1 cellular context compared by ENCODE assay signal in genomic region chr3:58041826-58042324, GRCh38.
TF ChIP-seq lines count a peak whose summit lies in the region.

No MANE protein-coding gene starts in this region.

TF ChIP-seq in HepG2, 621 proteins besides CTCF, POLR2A, EP300 and RAD21 (continued from another document and continues in another):
- TF ChIP-seq ZNF646 (CRISPR knock-in tag; IDR thresholded peaks at IDR 0.05) = peak; percentile 36; the same call in 1 of the 2 replicates
- TF ChIP-seq ZNF34 (CRISPR knock-in tag; IDR thresholded peaks at IDR 0.05; ENCODE audit: borderline replicate concordance) = no peak
- peak; percentile 58 for TF ChIP-seq CREM (IDR thresholded peaks at IDR 0.05)
- no peak for TF ChIP-seq CREM (CRISPR knock-in tag; IDR thresholded peaks at IDR 0.05)
- peak; percentile 25; the same call in 1 of the 2 replicates for TF ChIP-seq NAIF1 (CRISPR knock-in tag; IDR thresholded peaks at IDR 0.05; ENCODE audit: borderline replicate concordance)
- peak; percentile 59 for TF ChIP-seq RARA (CRISPR knock-in tag; IDR thresholded peaks at IDR 0.05)
- TF ChIP-seq ELF1 (CRISPR knock-in tag; IDR thresholded peaks at IDR 0.05) = no peak
- TF ChIP-seq AHDC1 (CRISPR knock-in tag; IDR thresholded peaks at IDR 0.05; ENCODE audit: borderline replicate concordance) = 0 out of 2 replicates have a peak, but pooled peaks have one; percentile 3
- 0 out of 2 replicates have a peak, but pooled peaks have one; percentile 6 for TF ChIP-seq FOXJ3 (CRISPR knock-in tag; IDR thresholded peaks at IDR 0.05; ENCODE audit: borderline replicate concordance)
- peak; percentile 53; the same call in 1 of the 2 replicates for TF ChIP-seq HHEX (CRISPR knock-in tag; IDR thresholded peaks at IDR 0.05)
- peak; percentile 56; the same call in 1 of the 2 replicates for TF ChIP-seq NCOR1 (IDR thresholded peaks at IDR 0.05; ENCODE audit: borderline replicate concordance, low read length)
- peak; percentile 80 for TF ChIP-seq PAXIP1 (CRISPR knock-in tag; conservative IDR thresholded peaks at IDR 0.05)
- peak; percentile 92 for TF ChIP-seq FOXP4 (CRISPR knock-in tag; IDR thresholded peaks at IDR 0.05)
- TF ChIP-seq FOXK2 (IDR thresholded peaks at IDR 0.05) = 0 out of 2 replicates have a peak, but pooled peaks have one; percentile 42
- no peak for TF ChIP-seq MYC (CRISPR knock-in tag; IDR thresholded peaks at IDR 0.05; ENCODE audit: borderline replicate concordance)
- TF ChIP-seq ERF (CRISPR knock-in tag; IDR thresholded peaks at IDR 0.05) = peak; percentile 70; the same call in 1 of the 2 replicates
- TF ChIP-seq MAFF (IDR thresholded peaks at IDR 0.05; ENCODE audit: low read depth, low read length) = 0 out of 2 replicates have a peak, but pooled peaks have one; percentile 2
- TF ChIP-seq RFXANK (CRISPR knock-in tag; IDR thresholded peaks at IDR 0.05) = no peak
- TF ChIP-seq PITX1 (CRISPR knock-in tag; IDR thresholded peaks at IDR 0.05) = peak; percentile 64; the same call in 1 of the 2 replicates
- TF ChIP-seq TARDBP (CRISPR knock-in tag; IDR thresholded peaks at IDR 0.05) = no peak
- TF ChIP-seq TBX3 (IDR thresholded peaks at IDR 0.05; ENCODE audit: borderline replicate concordance) = peak; percentile 44; the same call in 1 of the 2 replicates
- 0 out of 2 replicates have a peak, but pooled peaks have one; percentile 30 for TF ChIP-seq DPF2 (CRISPR knock-in tag; IDR thresholded peaks at IDR 0.05; ENCODE audit: borderline replicate concordance, low read depth)
- 0 out of 2 replicates have a peak, but pooled peaks have one; percentile 17 for TF ChIP-seq ZNF414 (CRISPR knock-in tag; IDR thresholded peaks at IDR 0.05)
- 0 out of 2 replicates have a peak, but pooled peaks have one; percentile 23 for TF ChIP-seq TFE3 (CRISPR knock-in tag; IDR thresholded peaks at IDR 0.05)
- TF ChIP-seq NR2F6 (IDR thresholded peaks at IDR 0.05) = no peak
- TF ChIP-seq NR2F6 (CRISPR knock-in tag; IDR thresholded peaks at IDR 0.05) = peak; percentile 64
- TF ChIP-seq REST (IDR thresholded peaks at IDR 0.05; ENCODE audit: borderline replicate concordance in 1 of 2, low read depth in 1 of 2, low read length in 2 of 2) = no peak
- TF ChIP-seq GFI1 (CRISPR knock-in tag; IDR thresholded peaks at IDR 0.05; ENCODE audit: borderline replicate concordance) = 0 out of 2 replicates have a peak, but pooled peaks have one; percentile 32
- TF ChIP-seq BRCA1 (CRISPR knock-in tag; IDR thresholded peaks at IDR 0.05) = 0 out of 2 replicates have a peak, but pooled peaks have one; percentile 19
- TF ChIP-seq NFKBIZ (CRISPR knock-in tag; IDR thresholded peaks at IDR 0.05) = 0 out of 2 replicates have a peak, but pooled peaks have one; percentile 34
- no peak for TF ChIP-seq NKX3-1 (CRISPR knock-in tag; IDR thresholded peaks at IDR 0.05)
- peak; percentile 70 for TF ChIP-seq FOXA3 (CRISPR knock-in tag; IDR thresholded peaks at IDR 0.05)
